ENCODE assay signal across 15 cellular contexts in genomic region chrX:10900585-10901289, GRCh38.
DNase-seq lines count a peak whose midpoint lies in the region; ATAC-seq and TF ChIP-seq lines count a peak whose summit lies in the region.
"Had no signal": no experiment of that assay in that cellular context is flagged by ENCODE, and none has a peak within 500 bp of the region (broad histone marks: within the 10 kb centered on the region; RNA-seq: fewer than 3 reads in every experiment).

No MANE protein-coding gene starts in this region.

- intact Hi-C loops in A673 (cut with micrococcal nuclease; ENCODE audit: unreplicated experiment) (no loop called here), left colon (cut with DNase I, micrococcal nuclease) (no loop called here), uterus (cut with DNase I; ENCODE audit: low total_unique reads) (no loop called here), transverse colon (cut with DNase I; ENCODE audit: low total_unique reads) (no loop called here)

- TF ChIP-seq CTCF in A673 (conservative IDR thresholded peaks at IDR 0.05; ENCODE audit: low read depth, low read length), result no peak
- no peak for TF ChIP-seq CTCF in brain microvascular endothelial cell (IDR thresholded peaks at IDR 0.05; ENCODE audit: low read depth, low read length, missing control alignments)
- no peak for TF ChIP-seq CTCF in uterus (IDR thresholded peaks at IDR 0.05)
- no peak for TF ChIP-seq CTCF in transverse colon (IDR thresholded peaks at IDR 0.05)

- no TSS peak for BruUV-seq in A673 (replicated peaks; lab: Mats Ljungman, UMichigan)

- H3K4me1 ChIP-seq in A673 (ENCODE audit: insufficient read depth, low read length, poor library complexity, severe bottlenecking) (no peaks in the 10 kb centered on the region), uterus (no peaks in the 10 kb centered on the region), transverse colon (peaks cover 0 to 3% (median 0%) of the 10 kb centered on the region in 4 donors)

- H3K9me3 ChIP-seq in A673 (ENCODE audit: low read depth, low read length, poor library complexity, severe bottlenecking) (no peaks in the 10 kb centered on the region), uterus (no peaks in the 10 kb centered on the region), transverse colon (no peaks in the 10 kb centered on the region)

- CTCF ChIA-PET in A673 (lab: Charles Lee), result no interaction called here

- ATAC-seq in left colon (peak; percentile 96), GM18511 (IDR thresholded peaks at IDR 0.05; ENCODE audit: unreplicated experiment) (no peak), GM18519 (IDR thresholded peaks at IDR 0.05; ENCODE audit: low FRiP score, unreplicated experiment) (no peak)
- ATAC-seq: activated T-cell treated with anti-CD3 and anti-CD28 coated beads, Interleukin-2, amount 50 U/mL, for 72 hours; GM23338; K562 had no signal

- H3K36me3 ChIP-seq in A673 (ENCODE audit: insufficient read depth, low read length, poor library complexity, severe bottlenecking), result no peaks in the 10 kb centered on the region
- no peaks in the 10 kb centered on the region for H3K36me3 ChIP-seq in brain microvascular endothelial cell (replicated peaks)
- H3K36me3 ChIP-seq in uterus, result no peaks in the 10 kb centered on the region
- no peaks in the 10 kb centered on the region for H3K36me3 ChIP-seq in transverse colon

- POLR2A ChIA-PET in A673 (lab: Charles Lee; ENCODE audit: low non-redundant PET), result no interaction called here

- no peak for TF ChIP-seq EP300 in transverse colon (IDR thresholded peaks at IDR 0.05; ENCODE audit: low read depth)

- H3K27ac ChIP-seq in A673 (ENCODE audit: low read depth, low read length, poor library complexity, severe bottlenecking) (no peak overlapping the region), brain microvascular endothelial cell (peak overlapping the region; percentile 12), uterus (no peak overlapping the region), transverse colon (peak overlapping the region in 2 of 4 donors; percentile 26 to 30)

- in situ Hi-C loops in brain microvascular endothelial cell (cut with HindIII; ENCODE audit: low pct_ligation_motif_present, low sequenced_read_pairs), result no loop called here
- in situ Hi-C loops in transverse colon (cut with MboI; ENCODE audit: low pct_ligation_motif_present in 1 of 4, low pct_unique_long_range_greater_than_20kb in 1 of 4, low sequenced_read_pairs in 3 of 4), result no loop called here

- H3K27me3 ChIP-seq in A673 (replicated peaks; ENCODE audit: insufficient read depth, low read depth, low read length, poor library complexity) (no peaks in the 10 kb centered on the region), brain microvascular endothelial cell (replicated peaks) (no peaks in the 10 kb centered on the region), uterus (no peaks in the 10 kb centered on the region), transverse colon (no peaks in the 10 kb centered on the region)

- WGBS in transverse colon (ENCODE audit: low coverage in 1 of 2), 2 donors, result 24 to 40% methylated on average over 1 to 4 of the region's 4 CpGs

- H3K4me3 ChIP-seq in A673 (ENCODE audit: low read depth, low read length, poor library complexity, severe bottlenecking), result no peak overlapping the region
- H3K4me3 ChIP-seq in brain microvascular endothelial cell (ENCODE audit: low read depth, low read length), result no peak overlapping the region
- H3K4me3 ChIP-seq in uterus, result no peak overlapping the region
- no peak overlapping the region for H3K4me3 ChIP-seq in transverse colon
- H3K4me3 ChIP-seq: GM23338, K562 had no signal

- TF ChIP-seq POLR2A in uterus (IDR thresholded peaks at IDR 0.05) (no peak), transverse colon (IDR thresholded peaks at IDR 0.05) (no peak)

- DNase-seq in A673 (ENCODE audit: low spot score) (peak; percentile 19), LoVo (ENCODE audit: low spot score) (peak; percentile 22), brain microvascular endothelial cell (peak; percentile 14), left colon (no peak), uterus (no peak), transverse colon (no peak)
- DNase-seq: activated T-cell treated with anti-CD3 and anti-CD28 coated beads, Interleukin-2, amount 50 U/mL, for 72 hours; AML-193; cerebellar nuclear complex; SHP77; substantia nigra had no signal

Comparison
In these comparisons a context has a peak if more than half of its experiments do, and no peak if none do; other contexts are left out.
1. DNase-seq: peak in A673 (single experiment), LoVo (single experiment) and brain microvascular endothelial cell (single experiment); none in left colon (0 of 2), uterus (0 of 2) and transverse colon (single experiment).